ENCODE assay signal across 9 cellular contexts in the genomic region with DNA sequence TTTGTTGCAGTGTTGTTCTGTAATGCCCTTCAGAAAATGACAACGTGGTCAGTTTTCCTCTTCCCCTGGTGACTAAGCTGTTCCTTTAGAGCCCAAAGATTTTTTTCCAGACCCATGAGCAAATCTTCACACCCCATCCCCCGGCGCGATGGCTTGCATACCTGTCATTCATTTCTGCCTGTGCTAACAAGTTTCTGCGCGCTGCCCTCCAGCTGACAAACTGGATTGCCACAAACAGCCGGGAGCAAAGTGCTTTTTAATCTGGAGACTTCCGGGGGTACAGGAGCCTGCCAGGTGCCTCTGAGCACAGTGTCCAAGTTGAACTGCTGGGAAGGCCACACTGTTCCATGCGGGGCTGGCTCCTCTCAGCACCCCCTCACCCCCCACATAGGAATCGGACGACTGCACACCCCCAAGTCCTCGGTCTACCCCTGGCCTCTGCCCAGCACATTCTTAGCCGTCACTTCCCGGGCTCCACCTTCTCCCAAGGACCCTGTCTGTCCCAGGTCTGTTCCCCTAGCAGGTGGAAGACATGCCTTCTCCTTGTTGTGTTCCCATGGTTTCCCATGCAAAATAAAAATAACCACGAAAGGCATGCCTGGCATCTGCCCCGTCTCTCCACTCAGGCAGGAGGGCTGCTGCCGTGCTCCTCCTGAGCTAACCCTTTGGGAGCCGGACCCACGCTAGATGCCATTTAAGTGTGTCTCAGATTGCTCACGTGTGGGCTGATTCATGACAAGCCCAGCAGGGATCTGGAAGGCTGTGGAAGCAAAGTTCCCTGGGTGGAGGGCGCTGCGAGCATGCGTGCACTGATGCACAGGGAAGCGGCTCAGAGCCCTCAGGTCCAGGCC. TPM values are rescaled to one million over a fixed set of nuclear protein-coding genes. Genes with fewer than 3 reads are reported as not detected.
A peak's percentile ranks its signal among the peaks of the same experiment; 100 is the strongest.
DNase-seq lines count a peak whose midpoint lies in the region; ATAC-seq and TF ChIP-seq lines count a peak whose summit lies in the region.
"Had no signal": no experiment of that assay in that cellular context is flagged by ENCODE, and none has a peak within 500 bp of the region (broad histone marks: within the 10 kb centered on the region; RNA-seq: fewer than 3 reads in every experiment).

No MANE protein-coding gene starts in this region.

- H3K27ac Mint-ChIP-seq in activated CD8-positive, alpha-beta T cell treated with anti-CD3 and anti-CD28 coated beads for 36 hours, result no peak overlapping the region
- no peak overlapping the region for H3K27ac Mint-ChIP-seq in activated CD8-positive, alpha-beta T cell treated with anti-CD3 and anti-CD28 coated beads, Interleukin-2, amount 10 ng/mL, durations not matched to agents 7 days and 5 days
- H3K27ac Mint-ChIP-seq in mesothelial cell of epicardium, result peak overlapping the region; percentile 98

- peaks cover 4% of the 10 kb centered on the region for H3K4me1 Mint-ChIP-seq in activated CD8-positive, alpha-beta T cell treated with anti-CD3 and anti-CD28 coated beads for 36 hours (ENCODE audit: low read depth)
- H3K4me1 Mint-ChIP-seq in activated CD8-positive, alpha-beta T cell treated with anti-CD3 and anti-CD28 coated beads, Interleukin-2, amount 10 ng/mL, durations not matched to agents 7 days and 5 days (ENCODE audit: low read depth), result no peaks in the 10 kb centered on the region
- peaks cover 18% of the 10 kb centered on the region for H3K4me1 Mint-ChIP-seq in mesothelial cell of epicardium

- CTCF ChIA-PET in activated CD8-positive, alpha-beta T cell treated with anti-CD3 and anti-CD28 coated beads for 36 hours (lab: Charles Lee), result no interaction called here
- CTCF ChIA-PET in activated CD8-positive, alpha-beta T cell treated with anti-CD3 and anti-CD28 coated beads, Interleukin-2, amount 10 ng/mL, durations not matched to agents 7 days and 5 days (lab: Charles Lee), result no interaction called here

- H3K27ac ChIP-seq in colonic mucosa, result no peak overlapping the region

- H3K4me3 Mint-ChIP-seq in activated CD8-positive, alpha-beta T cell treated with anti-CD3 and anti-CD28 coated beads for 36 hours, result no peak overlapping the region
- H3K4me3 Mint-ChIP-seq in activated CD8-positive, alpha-beta T cell treated with anti-CD3 and anti-CD28 coated beads, Interleukin-2, amount 10 ng/mL, durations not matched to agents 7 days and 5 days, result no peak overlapping the region
- peak overlapping the region; percentile 19 for H3K4me3 Mint-ChIP-seq in mesothelial cell of epicardium

- no peaks in the 10 kb centered on the region for H3K27me3 Mint-ChIP-seq in activated CD8-positive, alpha-beta T cell treated with anti-CD3 and anti-CD28 coated beads for 36 hours
- no peaks in the 10 kb centered on the region for H3K27me3 Mint-ChIP-seq in activated CD8-positive, alpha-beta T cell treated with anti-CD3 and anti-CD28 coated beads, Interleukin-2, amount 10 ng/mL, durations not matched to agents 7 days and 5 days (ENCODE audit: low read depth)
- no peaks in the 10 kb centered on the region for H3K27me3 Mint-ChIP-seq in mesothelial cell of epicardium (ENCODE audit: low read depth)

- POLR2A ChIA-PET in activated CD8-positive, alpha-beta T cell treated with anti-CD3 and anti-CD28 coated beads for 36 hours (lab: Charles Lee), result interaction anchor here (0.5 kb wide), 1 partner anchor 144 kb away, joined by 3 read pairs; no protein-coding TSS in a partner anchor
- POLR2A ChIA-PET in activated CD8-positive, alpha-beta T cell treated with anti-CD3 and anti-CD28 coated beads, Interleukin-2, amount 10 ng/mL, durations not matched to agents 7 days and 5 days (lab: Charles Lee), result no interaction called here

- peak; percentile 25 for DNase-seq in activated CD8-positive, alpha-beta T cell treated with anti-CD3 and anti-CD28 coated beads for 36 hours
- no peak for DNase-seq in activated CD8-positive, alpha-beta T cell treated with anti-CD3 and anti-CD28 coated beads, Interleukin-2, amount 10 ng/mL, durations not matched to agents 7 days and 5 days
- DNase-seq in epithelial cell of esophagus (ENCODE audit: low read depth) (peak; percentile 99), mesothelial cell of epicardium (ENCODE audit: low spot score in 2 of 2, unreplicated experiment in 2 of 2) (peak in 1 of 2 experiments; percentile 59), NCI-H748 treated with DMSO at 0.1 percent for 48 hours (lab: John Stamatoyannopoulos, UW) (no peak), SW 1271 (lab: John Stamatoyannopoulos, UW) (no peak), dedifferentiated amniotic fluid mesenchymal stem cell (ENCODE audit: extremely low spot score) (no peak), colonic mucosa (no peak)

- H3K4me1 ChIP-seq in colonic mucosa, result no peaks in the 10 kb centered on the region

- no peaks in the 10 kb centered on the region for H3K27me3 ChIP-seq in colonic mucosa

- H3K4me3 ChIP-seq in epithelial cell of esophagus (ENCODE audit: low read length) (no peak overlapping the region), colonic mucosa (no peak overlapping the region)

- intact Hi-C loops in activated CD8-positive, alpha-beta T cell treated with anti-CD3 and anti-CD28 coated beads for 36 hours (cut with micrococcal nuclease), result no loop called here
- intact Hi-C loops in colonic mucosa (cut with DNase I), result no loop called here

- H3K9me3 Mint-ChIP-seq in activated CD8-positive, alpha-beta T cell treated with anti-CD3 and anti-CD28 coated beads for 36 hours, result no peaks in the 10 kb centered on the region
- H3K9me3 Mint-ChIP-seq in activated CD8-positive, alpha-beta T cell treated with anti-CD3 and anti-CD28 coated beads, Interleukin-2, amount 10 ng/mL, durations not matched to agents 7 days and 5 days (ENCODE audit: insufficient read depth), result no peaks in the 10 kb centered on the region
- peaks cover under 1% of the 10 kb centered on the region for H3K9me3 Mint-ChIP-seq in mesothelial cell of epicardium
- H3K9me3 Mint-ChIP-seq: activated naive CD4-positive, alpha-beta T cell treated with anti-CD3 and anti-CD28 coated beads, Interleukin-2, amount 50 U/mL, for 72 hours had no signal

- H3K36me3 Mint-ChIP-seq in activated CD8-positive, alpha-beta T cell treated with anti-CD3 and anti-CD28 coated beads for 36 hours (ENCODE audit: low read depth), result peaks cover 6% of the 10 kb centered on the region
- H3K36me3 Mint-ChIP-seq in activated CD8-positive, alpha-beta T cell treated with anti-CD3 and anti-CD28 coated beads, Interleukin-2, amount 10 ng/mL, durations not matched to agents 7 days and 5 days (ENCODE audit: low read depth), result no peaks in the 10 kb centered on the region
- peaks cover 46% of the 10 kb centered on the region for H3K36me3 Mint-ChIP-seq in mesothelial cell of epicardium
- H3K36me3 Mint-ChIP-seq: activated naive CD4-positive, alpha-beta T cell treated with anti-CD3 and anti-CD28 coated beads, Interleukin-2, amount 50 U/mL, for 72 hours had no signal

- no peaks in the 10 kb centered on the region for H3K36me3 ChIP-seq in colonic mucosa

- no peak for ATAC-seq in activated CD8-positive, alpha-beta T cell treated with anti-CD3 and anti-CD28 coated beads for 36 hours
- ATAC-seq in activated CD8-positive, alpha-beta T cell treated with anti-CD3 and anti-CD28 coated beads, Interleukin-2, amount 10 ng/mL, durations not matched to agents 7 days and 5 days, result no peak

- no peak for TF ChIP-seq CTCF in activated CD8-positive, alpha-beta T cell treated with anti-CD3 and anti-CD28 coated beads for 36 hours (IDR thresholded peaks at IDR 0.05)
- TF ChIP-seq CTCF in epithelial cell of esophagus (IDR thresholded peaks at IDR 0.05; ENCODE audit: insufficient read depth, low read depth, low read length, missing control alignments) (no peak), mesothelial cell of epicardium (IDR thresholded peaks at IDR 0.05; ENCODE audit: unreplicated experiment) (no peak), colonic mucosa (IDR thresholded peaks at IDR 0.05) (no peak)

- H3K9me3 ChIP-seq in colonic mucosa, result no peaks in the 10 kb centered on the region

- H3K9ac ChIP-seq in colonic mucosa (ENCODE audit: low read depth in 2 of 2, low read length in 2 of 2), result no peak overlapping the region

RNA-seq across cellular contexts. Expression of a gene that starts 14.1 kb away (rescaled TPM):
- 1 to 10 TPM; 2.9 TPM for total RNA-seq in activated CD8-positive, alpha-beta T cell treated with anti-CD3 and anti-CD28 coated beads for 36 hours
- under 1 TPM; 0.91 to 0.92 TPM for total RNA-seq in activated CD8-positive, alpha-beta T cell treated with anti-CD3 and anti-CD28 coated beads, Interleukin-2, amount 10 ng/mL, durations not matched to agents 7 days and 5 days
- 40.9 to 49.5 TPM (median 45.4 TPM) in 3 replicates for total RNA-seq in mesothelial cell of epicardium
- 1 to 10 TPM; 2.6 to 5.0 TPM for total RNA-seq in colonic mucosa

Comparison
In these comparisons a context has a peak if more than half of its experiments do, and no peak if none do; other contexts are left out.
1. DNase-seq: peak in activated CD8-positive, alpha-beta T cell treated with anti-CD3 and anti-CD28 coated beads for 36 hours (single experiment) and epithelial cell of esophagus (single experiment); none in activated CD8-positive, alpha-beta T cell treated with anti-CD3 and anti-CD28 coated beads, Interleukin-2, amount 10 ng/mL, durations not matched to agents 7 days and 5 days (single experiment), NCI-H748 treated with DMSO at 0.1 percent for 48 hours (single experiment), SW 1271 (0 of 2), dedifferentiated amniotic fluid mesenchymal stem cell (single experiment) and colonic mucosa (single experiment).